In the genomic region with DNA sequence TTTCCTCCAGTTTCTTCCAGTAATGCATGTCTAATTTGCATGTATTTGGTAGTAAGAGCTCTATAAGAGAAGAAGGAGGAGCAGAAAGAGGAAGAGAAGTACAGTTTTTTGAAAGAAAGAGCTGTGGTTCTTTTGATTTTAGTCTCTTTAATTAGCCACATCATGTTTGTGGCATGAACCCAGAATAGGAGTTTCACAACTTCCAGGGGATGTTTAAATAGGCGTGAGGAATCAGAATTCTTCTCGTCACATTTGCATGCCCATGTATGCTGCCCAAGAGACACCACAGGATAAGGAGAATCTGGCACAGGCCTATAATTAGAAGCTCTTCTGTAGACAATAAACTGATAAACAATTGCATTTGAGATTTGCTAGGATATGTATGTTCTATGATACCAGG, we compare ENCODE assay signal across 1 cellular context.
TF ChIP-seq lines count a peak whose summit lies in the region.

No MANE protein-coding gene starts in this region.

TF ChIP-seq in SK-N-SH, 30 proteins besides CTCF, POLR2A, EP300 and RAD21 (continued from another document):
- TF ChIP-seq, protein P1, sequence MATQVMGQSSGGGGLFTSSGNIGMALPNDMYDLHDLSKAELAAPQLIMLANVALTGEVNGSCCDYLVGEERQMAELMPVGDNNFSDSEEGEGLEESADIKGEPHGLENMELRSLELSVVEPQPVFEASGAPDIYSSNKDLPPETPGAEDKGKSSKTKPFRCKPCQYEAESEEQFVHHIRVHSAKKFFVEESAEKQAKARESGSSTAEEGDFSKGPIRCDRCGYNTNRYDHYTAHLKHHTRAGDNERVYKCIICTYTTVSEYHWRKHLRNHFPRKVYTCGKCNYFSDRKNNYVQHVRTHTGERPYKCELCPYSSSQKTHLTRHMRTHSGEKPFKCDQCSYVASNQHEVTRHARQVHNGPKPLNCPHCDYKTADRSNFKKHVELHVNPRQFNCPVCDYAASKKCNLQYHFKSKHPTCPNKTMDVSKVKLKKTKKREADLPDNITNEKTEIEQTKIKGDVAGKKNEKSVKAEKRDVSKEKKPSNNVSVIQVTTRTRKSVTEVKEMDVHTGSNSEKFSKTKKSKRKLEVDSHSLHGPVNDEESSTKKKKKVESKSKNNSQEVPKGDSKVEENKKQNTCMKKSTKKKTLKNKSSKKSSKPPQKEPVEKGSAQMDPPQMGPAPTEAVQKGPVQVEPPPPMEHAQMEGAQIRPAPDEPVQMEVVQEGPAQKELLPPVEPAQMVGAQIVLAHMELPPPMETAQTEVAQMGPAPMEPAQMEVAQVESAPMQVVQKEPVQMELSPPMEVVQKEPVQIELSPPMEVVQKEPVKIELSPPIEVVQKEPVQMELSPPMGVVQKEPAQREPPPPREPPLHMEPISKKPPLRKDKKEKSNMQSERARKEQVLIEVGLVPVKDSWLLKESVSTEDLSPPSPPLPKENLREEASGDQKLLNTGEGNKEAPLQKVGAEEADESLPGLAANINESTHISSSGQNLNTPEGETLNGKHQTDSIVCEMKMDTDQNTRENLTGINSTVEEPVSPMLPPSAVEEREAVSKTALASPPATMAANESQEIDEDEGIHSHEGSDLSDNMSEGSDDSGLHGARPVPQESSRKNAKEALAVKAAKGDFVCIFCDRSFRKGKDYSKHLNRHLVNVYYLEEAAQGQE (IDR thresholded peaks at IDR 0.05; ENCODE audit: low read depth, low read length), result no peak
- TF ChIP-seq FOSL2 (IDR thresholded peaks at IDR 0.05; ENCODE audit: borderline replicate concordance, low read depth) (no peak), RXRA (IDR thresholded peaks at IDR 0.05; ENCODE audit: borderline replicate concordance, low read depth) (no peak)
